In genomic region chr6:8530775-8531435, GRCh38 we compare ENCODE assay signal across 20 cellular contexts.
A peak's percentile ranks its signal among the peaks of the same experiment; 100 is the strongest.
DNase-seq lines count a peak whose midpoint lies in the region; ATAC-seq, FAIRE-seq and TF ChIP-seq lines count a peak whose summit lies in the region.
"Had no signal": no experiment of that assay in that cellular context is flagged by ENCODE, and none has a peak within 500 bp of the region (broad histone marks: within the 10 kb centered on the region; RNA-seq: fewer than 3 reads in every experiment).

No MANE protein-coding gene starts in this region.

- ATAC-seq in heart right ventricle (no peak), upper lobe of right lung (no peak), HG02981 (IDR thresholded peaks at IDR 0.05; ENCODE audit: unreplicated experiment) (no peak)
- ATAC-seq: stimulated activated effector memory CD8-positive, alpha-beta T cell treated with anti-CD3 and anti-CD28 coated beads, Interleukin-12 subunit alpha, Interleukin-12 subunit beta, amount 100 ng/mL, for 72 hours had no signal

- TF ChIP-seq CTCF in left ventricle myocardium inferior (IDR thresholded peaks at IDR 0.05; ENCODE audit: borderline replicate concordance) = no peak
- TF ChIP-seq CTCF in heart right ventricle (IDR thresholded peaks at IDR 0.05) = no peak
- no peak for TF ChIP-seq CTCF in astrocyte (IDR thresholded peaks at IDR 0.05; ENCODE audit: insufficient read depth, low read depth, low read length)
- peak; percentile 6 for TF ChIP-seq CTCF in upper lobe of right lung (IDR thresholded peaks at IDR 0.05)

- no peak overlapping the region for H3K4me3 Mint-ChIP-seq in astrocyte (ENCODE audit: unreplicated experiment)
- H3K4me3 Mint-ChIP-seq: central memory CD8-positive, alpha-beta T cell; IgD-negative memory B cell; stimulated activated effector memory CD8-positive, alpha-beta T cell treated with anti-CD3 and anti-CD28 coated beads, Interleukin-12 subunit alpha, Interleukin-12 subunit beta, amount 100 ng/mL, for 72 hours had no signal

- peaks cover 10% of the 10 kb centered on the region for H3K9me3 ChIP-seq in left ventricle myocardium inferior (replicated peaks)
- peaks cover 0 to 12% (median 4%) of the 10 kb centered on the region in 11 donors for H3K9me3 ChIP-seq in heart right ventricle
- H3K9me3 ChIP-seq in astrocyte (ENCODE audit: insufficient read depth, low read depth, low read length) = no peaks in the 10 kb centered on the region
- H3K9me3 ChIP-seq in upper lobe of right lung = no peaks in the 10 kb centered on the region
- H3K9me3 ChIP-seq: esophagus squamous epithelium had no signal

- H3K27me3 Mint-ChIP-seq in astrocyte (ENCODE audit: low read depth, unreplicated experiment) = no peaks in the 10 kb centered on the region
- H3K27me3 Mint-ChIP-seq: central memory CD8-positive, alpha-beta T cell; IgD-negative memory B cell had no signal

- H3K4me1 Mint-ChIP-seq in astrocyte (ENCODE audit: low read depth, unreplicated experiment) = no peaks in the 10 kb centered on the region
- H3K4me1 Mint-ChIP-seq: central memory CD8-positive, alpha-beta T cell; IgD-negative memory B cell; stimulated activated effector memory CD8-positive, alpha-beta T cell treated with anti-CD3 and anti-CD28 coated beads, Interleukin-12 subunit alpha, Interleukin-12 subunit beta, amount 100 ng/mL, for 72 hours had no signal

- H2AFZ ChIP-seq in astrocyte (ENCODE audit: low read depth, low read length) = no peak overlapping the region

- FAIRE-seq in astrocyte (lab: Jason Lieb, UNC) = no peak

- peak overlapping the region; percentile 39 for H3K4me3 ChIP-seq in left ventricle myocardium inferior
- peak overlapping the region in 4 of 10 donors; percentile 13 to 28 (median 24) for H3K4me3 ChIP-seq in heart right ventricle
- no peak overlapping the region for H3K4me3 ChIP-seq in astrocyte (ENCODE audit: insufficient read depth, low read depth, low read length)
- H3K4me3 ChIP-seq in upper lobe of right lung = peak overlapping the region; percentile 12
- H3K4me3 ChIP-seq: esophagus squamous epithelium had no signal

- no peaks in the 10 kb centered on the region for H3K36me3 ChIP-seq in left ventricle myocardium inferior
- H3K36me3 ChIP-seq in heart right ventricle = no peaks in the 10 kb centered on the region
- no peaks in the 10 kb centered on the region for H3K36me3 ChIP-seq in astrocyte (ENCODE audit: insufficient read depth, low read length)
- no peaks in the 10 kb centered on the region for H3K36me3 ChIP-seq in upper lobe of right lung
- H3K36me3 ChIP-seq: esophagus squamous epithelium had no signal

- no peak for DNase-seq in left ventricle myocardium inferior
- no peak for DNase-seq in heart right ventricle
- no peak for DNase-seq in astrocyte (ENCODE audit: low read depth)
- peak; percentile 37 for DNase-seq in kidney tubule cell (ENCODE audit: low spot score)
- no peak for DNase-seq in upper lobe of right lung
- DNase-seq in SKM-1 treated with dmso at 0.1 percent for 144 hours (lab: John Stamatoyannopoulos, UW; ENCODE audit: unreplicated experiment) = no peak
- no peak for DNase-seq in nucleus accumbens (lab: John Stamatoyannopoulos, UW)
- DNase-seq: activated naive CD4-positive, alpha-beta T cell treated with anti-CD3 and anti-CD28 coated beads, Interleukin-2, amount 50 U/mL, for 16 hours; DMS79; esophagus squamous epithelium; NCI-H1092 treated with DMSO at 0.1 percent for 48 hours; NCI-H524 treated with DMSO at 0.1 percent for 48 hours; retina; SIG-M5; stimulated activated CD4-positive, alpha-beta T cell treated with anti-CD3 and anti-CD28 coated beads, Interleukin-4, amount 100 ng/mL, for 24 hours had no signal

- H3K27ac Mint-ChIP-seq in astrocyte (ENCODE audit: unreplicated experiment) = no peak overlapping the region
- H3K27ac Mint-ChIP-seq: IgD-negative memory B cell; stimulated activated effector memory CD8-positive, alpha-beta T cell treated with anti-CD3 and anti-CD28 coated beads, Interleukin-12 subunit alpha, Interleukin-12 subunit beta, amount 100 ng/mL, for 72 hours had no signal

- H3K9me3 Mint-ChIP-seq in astrocyte (ENCODE audit: unreplicated experiment) = no peaks in the 10 kb centered on the region
- H3K9me3 Mint-ChIP-seq: IgD-negative memory B cell had no signal

- no peak overlapping the region for H3K9ac ChIP-seq in astrocyte (ENCODE audit: low read length)

- peak overlapping the region; percentile 31 for H3K4me2 ChIP-seq in astrocyte (ENCODE audit: low read length)

- no peaks in the 10 kb centered on the region for H3K79me2 ChIP-seq in astrocyte (ENCODE audit: insufficient read depth, low read length)

- 48 to 63% methylated on average over 12 of the region's 12 CpGs for WGBS in heart right ventricle, 2 donors

- no peaks in the 10 kb centered on the region for H3K36me3 Mint-ChIP-seq in astrocyte (ENCODE audit: low read depth, unreplicated experiment)
- H3K36me3 Mint-ChIP-seq: IgD-negative memory B cell; stimulated activated effector memory CD8-positive, alpha-beta T cell treated with anti-CD3 and anti-CD28 coated beads, Interleukin-12 subunit alpha, Interleukin-12 subunit beta, amount 100 ng/mL, for 72 hours had no signal

- no peaks in the 10 kb centered on the region for H3K27me3 ChIP-seq in left ventricle myocardium inferior (ENCODE audit: low read depth)
- no peaks in the 10 kb centered on the region for H3K27me3 ChIP-seq in heart right ventricle
- H3K27me3 ChIP-seq in astrocyte (ENCODE audit: insufficient read depth, low read length) = no peaks in the 10 kb centered on the region
- H3K27me3 ChIP-seq in upper lobe of right lung = no peaks in the 10 kb centered on the region
- H3K27me3 ChIP-seq: esophagus squamous epithelium had no signal

- H4K20me1 ChIP-seq in astrocyte (ENCODE audit: insufficient read depth, low read length) = no peaks in the 10 kb centered on the region

- H3K27ac ChIP-seq in left ventricle myocardium inferior (replicated peaks) (no peak overlapping the region), heart right ventricle (no peak overlapping the region), astrocyte (ENCODE audit: low read depth, low read length) (no peak overlapping the region), upper lobe of right lung (no peak overlapping the region)
- H3K27ac ChIP-seq: esophagus squamous epithelium, VCaP had no signal

- intact Hi-C loops in left ventricle myocardium inferior (cut with micrococcal nuclease) (no loop called here), heart right ventricle (cut with DNase I) (no loop called here), upper lobe of right lung (cut with DNase I) (no loop called here)

- H3K4me1 ChIP-seq in left ventricle myocardium inferior (peaks cover 5% of the 10 kb centered on the region), heart right ventricle (no peaks in the 10 kb centered on the region), astrocyte (ENCODE audit: insufficient read depth, low read length) (no peaks in the 10 kb centered on the region), upper lobe of right lung (no peaks in the 10 kb centered on the region)
- H3K4me1 ChIP-seq: esophagus squamous epithelium had no signal
